Comparison of ENCODE assay signal across 8 cellular contexts in the genomic region with DNA sequence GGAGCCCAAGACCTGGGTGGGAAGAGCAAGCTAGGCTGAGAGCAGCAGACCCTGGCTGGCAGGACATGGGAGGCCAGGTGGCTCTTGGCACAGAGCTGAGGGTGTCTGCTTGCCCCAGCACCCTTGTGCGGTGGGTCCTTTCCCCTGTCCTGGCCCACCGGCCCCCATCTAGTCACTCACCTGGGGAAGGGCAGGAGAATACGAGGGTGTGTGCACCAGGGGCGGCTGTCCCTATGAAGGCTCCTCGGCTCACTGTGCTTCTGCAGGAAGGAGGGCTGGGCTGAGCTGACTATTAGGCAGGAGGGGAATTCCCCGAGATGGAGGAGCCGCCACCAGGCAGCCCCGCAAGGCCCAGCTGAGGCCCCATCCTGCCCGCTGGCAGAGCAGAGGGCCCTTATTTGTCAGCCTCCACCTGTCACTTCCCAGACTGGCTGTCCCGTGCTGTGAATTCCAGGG. TPM values are rescaled to one million over a fixed set of nuclear protein-coding genes. Genes with fewer than 3 reads are reported as not detected.
DNase-seq lines count a peak whose midpoint lies in the region; ATAC-seq and TF ChIP-seq lines count a peak whose summit lies in the region.

No MANE protein-coding gene starts in this region.

- no peak overlapping the region for H3K27ac ChIP-seq in OCI-LY7 (ENCODE audit: low read depth, low read length, poor library complexity, severe bottlenecking)

- H3K4me1 ChIP-seq in OCI-LY7 (ENCODE audit: insufficient read depth, low read length, poor library complexity, severe bottlenecking) = peaks cover 43% of the 10 kb centered on the region

- H3K9me2 ChIP-seq in OCI-LY7 (ENCODE audit: insufficient read depth, low read length) = no peaks in the 10 kb centered on the region

- H3K36me3 ChIP-seq in OCI-LY7 (ENCODE audit: insufficient read depth, low read length) = no peaks in the 10 kb centered on the region

- no peak for TF ChIP-seq CTCF in GM10248 (IDR thresholded peaks at IDR 0.05; ENCODE audit: control extremely low read depth, extremely low read depth, low read depth, missing control alignments)
- no peak for TF ChIP-seq CTCF in OCI-LY7 (conservative IDR thresholded peaks at IDR 0.05; ENCODE audit: low read length)

- H3K9me3 ChIP-seq in OCI-LY7 (ENCODE audit: low read length) = no peaks in the 10 kb centered on the region

- CTCF ChIA-PET in GM10248 (lab: Yijun Ruan, JAX) (interaction anchor here (0.8 to 3.6 kb wide), 12 partner anchors 8 to 78 kb away, joined by 3 to 25 read pairs (median 4); no protein-coding TSS in a partner anchor), OCI-LY7 (lab: Charles Lee; ENCODE audit: unreplicated experiment) (interaction anchor here (0.6 kb wide), 1 partner anchor 35 kb away, joined by 4 read pairs; no protein-coding TSS in a partner anchor)

- no peaks in the 10 kb centered on the region; the same call in 1 of the 2 replicates for H3K79me2 ChIP-seq in OCI-LY7 (ENCODE audit: insufficient read depth, low read depth, low read length)

- ATAC-seq in GM21619 (IDR thresholded peaks at IDR 0.05; ENCODE audit: unreplicated experiment) = peak; percentile 69

- POLR2A ChIA-PET in GM10248 (lab: Yijun Ruan, JAX) (interaction anchor here (0.5 to 2.5 kb wide), 6 partner anchors 10 to 757 kb away, joined by 3 to 7 read pairs (median 3); partner anchors contain the start of gene G3BP1), OCI-LY7 (lab: Charles Lee) (interaction anchor here (1.1 kb wide), 1 partner anchor 166 kb away, joined by 4 read pairs; the partner anchor contains the start of gene GM2A)

- H3K4me3 ChIP-seq in OCI-LY7 (ENCODE audit: low read depth, low read length, poor library complexity, severe bottlenecking) (peak overlapping the region; percentile 39), skeletal muscle cell (ENCODE audit: low read depth, low read length) (peak overlapping the region; percentile 32)

- no TSS peak for BruUV-seq in OCI-LY7 (replicated peaks; lab: Mats Ljungman, UMichigan)

- H4K20me1 ChIP-seq in OCI-LY7 (ENCODE audit: insufficient read depth, low read length) = no peaks in the 10 kb centered on the region

- DNase-seq in GM10248 (ENCODE audit: extremely low spot score) (peak; percentile 82), OCI-LY7 (ENCODE audit: low spot score) (peak; percentile 51), skeletal muscle cell (ENCODE audit: low read depth) (no peak), HCEC 1CT (no peak), mucosa of gallbladder (ENCODE audit: low spot score) (no peak), NCI-H1436 (lab: John Stamatoyannopoulos, UW) (no peak)
- peak; percentile 48 for DNase-seq in activated gamma-delta T cell treated with anti-CD3 and anti-CD28 coated beads, Interleukin-2, amount 50 U/mL, for 16 hours (ENCODE audit: low read depth)

- peak overlapping the region; percentile 60 for H3K4me2 ChIP-seq in OCI-LY7 (ENCODE audit: low read length)

- H2AFZ ChIP-seq in OCI-LY7 (ENCODE audit: low read length) = peak overlapping the region; percentile 67

- intact Hi-C loops in OCI-LY7 (cut with micrococcal nuclease; ENCODE audit: unreplicated experiment) = no loop called here

RNA-seq across cellular contexts. Expression of gene TNIP1, which starts 6.1 kb away (rescaled TPM):
- total RNA-seq in OCI-LY7 (2014; rRNA removed; shearing (Covaris generic)) = 51.4 and 55.9 TPM in 2 replicates
- 76.3 and 77.5 TPM in 2 replicates for total RNA-seq in OCI-LY7 (2022)
- 124 TPM for total RNA-seq in mucosa of gallbladder

Comparison
In these comparisons a context has a peak if more than half of its experiments do, and no peak if none do; other contexts are left out.
1. DNase-seq: peak in GM10248 (single experiment), OCI-LY7 (single experiment) and activated gamma-delta T cell treated with anti-CD3 and anti-CD28 coated beads, Interleukin-2, amount 50 U/mL, for 16 hours (single experiment); none in skeletal muscle cell (single experiment), HCEC 1CT (single experiment), mucosa of gallbladder (single experiment) and NCI-H1436 (single experiment).